24 cellular contexts compared by ENCODE assay signal in genomic region chr19:23098988-23099387, GRCh38.
DNase-seq lines count a peak whose midpoint lies in the region; ATAC-seq lines count a peak whose summit lies in the region.
"Had no signal": no experiment of that assay in that cellular context is flagged by ENCODE, and none has a peak within 500 bp of the region (broad histone marks: within the 10 kb centered on the region; RNA-seq: fewer than 3 reads in every experiment).

No MANE protein-coding gene starts in this region.

- no peak overlapping the region for H3K27ac Mint-ChIP-seq in stimulated activated naive CD8-positive, alpha-beta T cell treated with anti-CD3 and anti-CD28 coated beads, Interleukin-15, amount 100 ng/mL, for 72 hours
- no peak overlapping the region for H3K27ac Mint-ChIP-seq in stimulated activated naive B cell treated with anti-CD40 and anti-IgM and Interleukin-4, amounts not matched to agents 10 μg/mL and 1 μg/mL and 100 μg/mL, for 72 hours
- H3K27ac Mint-ChIP-seq: CD4-positive, alpha-beta memory T cell; HFFc6 had no signal

- peak; percentile 52 for ATAC-seq in stimulated activated naive CD8-positive, alpha-beta T cell treated with anti-CD3 and anti-CD28 coated beads, Interleukin-15, amount 100 ng/mL, for 72 hours
- ATAC-seq in stimulated activated naive CD8-positive, alpha-beta T cell treated with anti-CD3 and anti-CD28 coated beads, Interleukin-15, Interleukin-2, amounts not matched to agents 100 U/mL and 50 U/mL, for 24 hours, result no peak
- ATAC-seq in stimulated activated naive B cell treated with anti-CD40 and anti-IgM and Interleukin-4, amounts not matched to agents 10 μg/mL and 1 μg/mL and 100 μg/mL, for 72 hours (replicated peaks), result peak; percentile 36 to 39
- ATAC-seq: GM12878 had no signal

- no peak for DNase-seq in stimulated activated naive CD8-positive, alpha-beta T cell treated with anti-CD3 and anti-CD28 coated beads, Interleukin-15, amount 100 ng/mL, for 72 hours
- no peak for DNase-seq in stimulated activated naive CD8-positive, alpha-beta T cell treated with anti-CD3 and anti-CD28 coated beads, Interleukin-15, Interleukin-2, amounts not matched to agents 100 U/mL and 50 U/mL, for 24 hours
- DNase-seq in amniotic epithelial cell (ENCODE audit: low read depth) (peak; percentile 2), iris pigment epithelial cell (ENCODE audit: low read depth) (peak; percentile 43), hippocampal formation (lab: John Stamatoyannopoulos, UW) (no peak), NCI-H146 (lab: John Stamatoyannopoulos, UW) (no peak), HK-2 (ENCODE audit: unreplicated experiment) (no peak)
- no peak for DNase-seq in stimulated activated naive B cell treated with anti-CD40 and anti-IgM and Interleukin-4, amounts not matched to agents 10 μg/mL and 1 μg/mL and 100 μg/mL, for 72 hours
- DNase-seq: C1 segment of cervical spinal cord; CD4-positive, alpha-beta memory T cell; COR-L47; DMS53; GOT3; HFFc6; IMR-90; NCI-H1092; NCI-H1436; NCI-H187 treated with DMSO at 0.1 percent for 48 hours; NCI-H526; NCI-H82; NK-92 treated with Interleukin-12 subunit alpha and Interleukin-12 subunit beta, amount 100 ng/mL, for 24 hours; RPMI8226; SHP77 had no signal

- H3K4me3 Mint-ChIP-seq in stimulated activated naive CD8-positive, alpha-beta T cell treated with anti-CD3 and anti-CD28 coated beads, Interleukin-15, amount 100 ng/mL, for 72 hours, result no peak overlapping the region
- no peak overlapping the region for H3K4me3 Mint-ChIP-seq in stimulated activated naive B cell treated with anti-CD40 and anti-IgM and Interleukin-4, amounts not matched to agents 10 μg/mL and 1 μg/mL and 100 μg/mL, for 72 hours
- H3K4me3 Mint-ChIP-seq: CD4-positive, alpha-beta memory T cell; HFFc6 had no signal

- no peaks in the 10 kb centered on the region for H3K4me1 Mint-ChIP-seq in stimulated activated naive CD8-positive, alpha-beta T cell treated with anti-CD3 and anti-CD28 coated beads, Interleukin-15, amount 100 ng/mL, for 72 hours
- no peaks in the 10 kb centered on the region for H3K4me1 Mint-ChIP-seq in stimulated activated naive B cell treated with anti-CD40 and anti-IgM and Interleukin-4, amounts not matched to agents 10 μg/mL and 1 μg/mL and 100 μg/mL, for 72 hours
- H3K4me1 Mint-ChIP-seq: CD4-positive, alpha-beta memory T cell had no signal

- H3K9me3 Mint-ChIP-seq in stimulated activated naive CD8-positive, alpha-beta T cell treated with anti-CD3 and anti-CD28 coated beads, Interleukin-15, amount 100 ng/mL, for 72 hours, result peaks cover 13 to 43% of the 10 kb centered on the region in 2 donors
- H3K9me3 Mint-ChIP-seq in stimulated activated naive B cell treated with anti-CD40 and anti-IgM and Interleukin-4, amounts not matched to agents 10 μg/mL and 1 μg/mL and 100 μg/mL, for 72 hours, result peaks cover 3 to 8% of the 10 kb centered on the region in 2 donors

- peaks cover 26 to 29% of the 10 kb centered on the region in 2 donors for H3K36me3 Mint-ChIP-seq in stimulated activated naive B cell treated with anti-CD40 and anti-IgM and Interleukin-4, amounts not matched to agents 10 μg/mL and 1 μg/mL and 100 μg/mL, for 72 hours
- H3K36me3 Mint-ChIP-seq: CD4-positive, alpha-beta memory T cell had no signal

- no peaks in the 10 kb centered on the region for H3K27me3 Mint-ChIP-seq in stimulated activated naive CD8-positive, alpha-beta T cell treated with anti-CD3 and anti-CD28 coated beads, Interleukin-15, amount 100 ng/mL, for 72 hours
- no peaks in the 10 kb centered on the region for H3K27me3 Mint-ChIP-seq in stimulated activated naive B cell treated with anti-CD40 and anti-IgM and Interleukin-4, amounts not matched to agents 10 μg/mL and 1 μg/mL and 100 μg/mL, for 72 hours
- H3K27me3 Mint-ChIP-seq: CD4-positive, alpha-beta memory T cell had no signal

Comparison
In these comparisons a context has a peak if more than half of its experiments do, and no peak if none do; other contexts are left out.
1. DNase-seq: peak in amniotic epithelial cell (single experiment) and iris pigment epithelial cell (single experiment); none in stimulated activated naive CD8-positive, alpha-beta T cell treated with anti-CD3 and anti-CD28 coated beads, Interleukin-15, amount 100 ng/mL, for 72 hours (0 of 2), stimulated activated naive CD8-positive, alpha-beta T cell treated with anti-CD3 and anti-CD28 coated beads, Interleukin-15, Interleukin-2, amounts not matched to agents 100 U/mL and 50 U/mL, for 24 hours (single experiment), stimulated activated naive B cell treated with anti-CD40 and anti-IgM and Interleukin-4, amounts not matched to agents 10 μg/mL and 1 μg/mL and 100 μg/mL, for 72 hours (single experiment), hippocampal formation (0 of 2), NCI-H146 (single experiment) and HK-2 (single experiment).